Comparison of ENCODE assay signal across 1 cellular context in the genomic region with DNA sequence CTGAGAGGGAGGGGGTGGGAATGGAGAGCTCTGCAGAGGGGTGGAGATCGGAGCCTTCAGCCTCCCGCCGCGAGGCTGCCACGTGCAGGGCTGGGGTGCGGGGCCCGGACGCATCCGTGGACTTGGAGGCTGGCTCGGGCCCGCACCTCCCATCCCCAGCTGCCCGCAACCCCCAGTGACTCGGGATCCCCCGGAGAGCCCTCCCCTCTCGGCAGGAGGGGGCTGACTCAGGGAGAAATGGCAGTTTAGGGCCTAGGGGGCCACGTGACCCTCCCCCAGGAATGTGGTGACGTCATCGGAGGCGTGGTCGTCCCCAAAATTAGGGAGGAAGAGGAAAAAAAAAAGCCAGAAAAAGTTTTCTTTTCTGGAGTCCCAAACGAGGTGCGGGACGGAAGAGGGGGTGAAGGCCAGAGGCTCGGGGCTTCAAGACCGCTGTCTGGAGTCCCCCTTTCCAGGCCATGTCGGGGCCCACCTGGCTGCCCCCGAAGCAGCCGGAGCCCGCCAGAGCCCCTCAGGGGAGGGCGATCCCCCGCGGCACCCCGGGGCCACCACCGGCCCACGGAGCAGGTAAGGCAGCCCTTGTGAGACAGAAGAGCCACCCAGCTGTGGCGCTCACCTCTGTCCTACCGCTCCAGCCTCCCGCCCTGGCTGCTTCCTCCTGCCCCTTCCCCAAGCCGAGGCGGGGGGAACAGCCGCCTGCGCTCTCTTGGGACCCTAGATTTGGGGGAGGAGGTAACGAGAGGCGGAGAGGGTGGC.
TF ChIP-seq lines count a peak whose summit lies in the region.

A gene with protein sequence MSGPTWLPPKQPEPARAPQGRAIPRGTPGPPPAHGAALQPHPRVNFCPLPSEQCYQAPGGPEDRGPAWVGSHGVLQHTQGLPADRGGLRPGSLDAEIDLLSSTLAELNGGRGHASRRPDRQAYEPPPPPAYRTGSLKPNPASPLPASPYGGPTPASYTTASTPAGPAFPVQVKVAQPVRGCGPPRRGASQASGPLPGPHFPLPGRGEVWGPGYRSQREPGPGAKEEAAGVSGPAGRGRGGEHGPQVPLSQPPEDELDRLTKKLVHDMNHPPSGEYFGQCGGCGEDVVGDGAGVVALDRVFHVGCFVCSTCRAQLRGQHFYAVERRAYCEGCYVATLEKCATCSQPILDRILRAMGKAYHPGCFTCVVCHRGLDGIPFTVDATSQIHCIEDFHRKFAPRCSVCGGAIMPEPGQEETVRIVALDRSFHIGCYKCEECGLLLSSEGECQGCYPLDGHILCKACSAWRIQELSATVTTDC (plus strand): TSS at position 348 of the 756 bp plus-strand sequence. CDS start 111 bp downstream, at position 459.

TF ChIP-seq in K562, 482 proteins besides CTCF, POLR2A, EP300 and RAD21 (continued from another document and continues in another):
- TF ChIP-seq, protein P1, sequence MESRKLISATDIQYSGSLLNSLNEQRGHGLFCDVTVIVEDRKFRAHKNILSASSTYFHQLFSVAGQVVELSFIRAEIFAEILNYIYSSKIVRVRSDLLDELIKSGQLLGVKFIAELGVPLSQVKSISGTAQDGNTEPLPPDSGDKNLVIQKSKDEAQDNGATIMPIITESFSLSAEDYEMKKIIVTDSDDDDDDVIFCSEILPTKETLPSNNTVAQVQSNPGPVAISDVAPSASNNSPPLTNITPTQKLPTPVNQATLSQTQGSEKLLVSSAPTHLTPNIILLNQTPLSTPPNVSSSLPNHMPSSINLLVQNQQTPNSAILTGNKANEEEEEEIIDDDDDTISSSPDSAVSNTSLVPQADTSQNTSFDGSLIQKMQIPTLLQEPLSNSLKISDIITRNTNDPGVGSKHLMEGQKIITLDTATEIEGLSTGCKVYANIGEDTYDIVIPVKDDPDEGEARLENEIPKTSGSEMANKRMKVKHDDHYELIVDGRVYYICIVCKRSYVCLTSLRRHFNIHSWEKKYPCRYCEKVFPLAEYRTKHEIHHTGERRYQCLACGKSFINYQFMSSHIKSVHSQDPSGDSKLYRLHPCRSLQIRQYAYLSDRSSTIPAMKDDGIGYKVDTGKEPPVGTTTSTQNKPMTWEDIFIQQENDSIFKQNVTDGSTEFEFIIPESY (CRISPR knock-in tag; IDR thresholded peaks at IDR 0.05), result 0 out of 2 replicates have a peak, but pooled peaks have one; percentile 36
- TF ChIP-seq ZFP36 (IDR thresholded peaks at IDR 0.05; ENCODE audit: low read depth, low read length, partially characterized antibody), result no peak
- TF ChIP-seq, protein P2, sequence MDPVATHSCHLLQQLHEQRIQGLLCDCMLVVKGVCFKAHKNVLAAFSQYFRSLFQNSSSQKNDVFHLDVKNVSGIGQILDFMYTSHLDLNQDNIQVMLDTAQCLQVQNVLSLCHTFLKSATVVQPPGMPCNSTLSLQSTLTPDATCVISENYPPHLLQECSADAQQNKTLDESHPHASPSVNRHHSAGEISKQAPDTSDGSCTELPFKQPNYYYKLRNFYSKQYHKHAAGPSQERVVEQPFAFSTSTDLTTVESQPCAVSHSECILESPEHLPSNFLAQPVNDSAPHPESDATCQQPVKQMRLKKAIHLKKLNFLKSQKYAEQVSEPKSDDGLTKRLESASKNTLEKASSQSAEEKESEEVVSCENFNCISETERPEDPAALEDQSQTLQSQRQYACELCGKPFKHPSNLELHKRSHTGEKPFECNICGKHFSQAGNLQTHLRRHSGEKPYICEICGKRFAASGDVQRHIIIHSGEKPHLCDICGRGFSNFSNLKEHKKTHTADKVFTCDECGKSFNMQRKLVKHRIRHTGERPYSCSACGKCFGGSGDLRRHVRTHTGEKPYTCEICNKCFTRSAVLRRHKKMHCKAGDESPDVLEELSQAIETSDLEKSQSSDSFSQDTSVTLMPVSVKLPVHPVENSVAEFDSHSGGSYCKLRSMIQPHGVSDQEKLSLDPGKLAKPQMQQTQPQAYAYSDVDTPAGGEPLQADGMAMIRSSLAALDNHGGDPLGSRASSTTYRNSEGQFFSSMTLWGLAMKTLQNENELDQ (CRISPR knock-in tag; IDR thresholded peaks at IDR 0.05; ENCODE audit: borderline replicate concordance), result no peak
- no peak for TF ChIP-seq ZNF184 (CRISPR knock-in tag; IDR thresholded peaks at IDR 0.05)
- TF ChIP-seq, protein P3, sequence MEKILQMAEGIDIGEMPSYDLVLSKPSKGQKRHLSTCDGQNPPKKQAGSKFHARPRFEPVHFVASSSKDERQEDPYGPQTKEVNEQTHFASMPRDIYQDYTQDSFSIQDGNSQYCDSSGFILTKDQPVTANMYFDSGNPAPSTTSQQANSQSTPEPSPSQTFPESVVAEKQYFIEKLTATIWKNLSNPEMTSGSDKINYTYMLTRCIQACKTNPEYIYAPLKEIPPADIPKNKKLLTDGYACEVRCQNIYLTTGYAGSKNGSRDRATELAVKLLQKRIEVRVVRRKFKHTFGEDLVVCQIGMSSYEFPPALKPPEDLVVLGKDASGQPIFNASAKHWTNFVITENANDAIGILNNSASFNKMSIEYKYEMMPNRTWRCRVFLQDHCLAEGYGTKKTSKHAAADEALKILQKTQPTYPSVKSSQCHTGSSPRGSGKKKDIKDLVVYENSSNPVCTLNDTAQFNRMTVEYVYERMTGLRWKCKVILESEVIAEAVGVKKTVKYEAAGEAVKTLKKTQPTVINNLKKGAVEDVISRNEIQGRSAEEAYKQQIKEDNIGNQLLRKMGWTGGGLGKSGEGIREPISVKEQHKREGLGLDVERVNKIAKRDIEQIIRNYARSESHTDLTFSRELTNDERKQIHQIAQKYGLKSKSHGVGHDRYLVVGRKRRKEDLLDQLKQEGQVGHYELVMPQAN (IDR thresholded peaks at IDR 0.05; ENCODE audit: borderline replicate concordance), result peak; percentile 88; the same call in 1 of the 2 replicates
- no peak for TF ChIP-seq NCOA6 (IDR thresholded peaks at IDR 0.05)
- TF ChIP-seq, protein P4, sequence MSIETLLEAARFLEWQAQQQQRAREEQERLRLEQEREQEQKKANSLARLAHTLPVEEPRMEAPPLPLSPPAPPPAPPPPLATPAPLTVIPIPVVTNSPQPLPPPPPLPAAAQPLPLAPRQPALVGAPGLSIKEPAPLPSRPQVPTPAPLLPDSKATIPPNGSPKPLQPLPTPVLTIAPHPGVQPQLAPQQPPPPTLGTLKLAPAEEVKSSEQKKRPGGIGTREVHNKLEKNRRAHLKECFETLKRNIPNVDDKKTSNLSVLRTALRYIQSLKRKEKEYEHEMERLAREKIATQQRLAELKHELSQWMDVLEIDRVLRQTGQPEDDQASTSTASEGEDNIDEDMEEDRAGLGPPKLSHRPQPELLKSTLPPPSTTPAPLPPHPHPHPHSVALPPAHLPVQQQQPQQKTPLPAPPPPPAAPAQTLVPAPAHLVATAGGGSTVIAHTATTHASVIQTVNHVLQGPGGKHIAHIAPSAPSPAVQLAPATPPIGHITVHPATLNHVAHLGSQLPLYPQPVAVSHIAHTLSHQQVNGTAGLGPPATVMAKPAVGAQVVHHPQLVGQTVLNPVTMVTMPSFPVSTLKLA (conservative IDR thresholded peaks at IDR 0.05), result peak; percentile 98 to 99
- peak; percentile 75 for TF ChIP-seq SP1 (CRISPR knock-in tag; IDR thresholded peaks at IDR 0.05)
- 0 out of 2 replicates have a peak, but pooled peaks have one; percentile 44 for TF ChIP-seq ZNF584 (CRISPR knock-in tag; IDR thresholded peaks at IDR 0.05; ENCODE audit: low read depth)
- TF ChIP-seq FOSL1 (tag; conservative IDR thresholded peaks at IDR 0.05), result peak; percentile 94
- no peak for TF ChIP-seq MYBL2 (IDR thresholded peaks at IDR 0.05; ENCODE audit: low read depth)
- TF ChIP-seq MYBL2 (CRISPR knock-in tag; IDR thresholded peaks at IDR 0.05; ENCODE audit: borderline replicate concordance), result no peak
- peak; percentile 26; the same call in 1 of the 2 replicates for TF ChIP-seq MBD2 (IDR thresholded peaks at IDR 0.05; ENCODE audit: borderline replicate concordance, low read depth)
- TF ChIP-seq DPF2 (IDR thresholded peaks at IDR 0.05), result peak; percentile 86
- TF ChIP-seq ELF1 (tag; IDR thresholded peaks at IDR 0.05), result 0 out of 2 replicates have a peak, but pooled peaks have one; percentile 37
- no peak for TF ChIP-seq EWSR1 (IDR thresholded peaks at IDR 0.05; ENCODE audit: borderline replicate concordance, low read depth, partially characterized antibody)
- TF ChIP-seq KLF6 (CRISPR knock-in tag; IDR thresholded peaks at IDR 0.05; ENCODE audit: borderline replicate concordance), result peak; percentile 28; the same call in 1 of the 2 replicates
- TF ChIP-seq CSDE1 (IDR thresholded peaks at IDR 0.05), result 0 out of 4 replicates have a peak, but pooled peaks of 1 of the 2 experiments have one; percentile 20
- 0 out of 2 replicates have a peak, but pooled peaks have one; percentile 7 for TF ChIP-seq ATF4 (CRISPR knock-in tag; IDR thresholded peaks at IDR 0.05)
- TF ChIP-seq TRIM24 (IDR thresholded peaks at IDR 0.05), result peak; percentile 7 to 70; a peak in 1 of 4 replicates
- TF ChIP-seq ARID1B (IDR thresholded peaks at IDR 0.05), result peak; percentile 66
- TF ChIP-seq CAMTA2 (CRISPR knock-in tag; conservative IDR thresholded peaks at IDR 0.05), result no peak
- peak; percentile 45; the same call in 1 of the 2 replicates for TF ChIP-seq ZNF253 (CRISPR knock-in tag; conservative IDR thresholded peaks at IDR 0.05)
- TF ChIP-seq PTBP1 (IDR thresholded peaks at IDR 0.05; ENCODE audit: low read depth, low read length), result 0 out of 2 replicates have a peak, but pooled peaks have one; percentile 4
- peak; percentile 49; the same call in 1 of the 2 replicates for TF ChIP-seq ETV1 (tag; conservative IDR thresholded peaks at IDR 0.05; ENCODE audit: low read depth)
- TF ChIP-seq NFE2 (IDR thresholded peaks at IDR 0.05; ENCODE audit: low read depth), result peak; percentile 73
- peak; percentile 72 for TF ChIP-seq HMGN3 (IDR thresholded peaks at IDR 0.05; ENCODE audit: borderline replicate concordance, extremely low read depth, insufficient read length, low read depth, low read length)
- TF ChIP-seq MAFG (tag; conservative IDR thresholded peaks at IDR 0.05), result peak; percentile 64
- no peak for TF ChIP-seq FOXJ3 (CRISPR knock-in tag; IDR thresholded peaks at IDR 0.05)
- peak; percentile 100 for TF ChIP-seq ATF3 (IDR thresholded peaks at IDR 0.05)
- TF ChIP-seq ATF3 (CRISPR knock-in tag; conservative IDR thresholded peaks at IDR 0.05), result peak; percentile 96
- no peak for TF ChIP-seq ZNF124 (CRISPR knock-in tag; IDR thresholded peaks at IDR 0.05)
- TF ChIP-seq HMBOX1 (IDR thresholded peaks at IDR 0.05), result no peak
- TF ChIP-seq GTF2B (IDR thresholded peaks at IDR 0.05; ENCODE audit: extremely low read depth, insufficient read length), result no peak
- no peak for TF ChIP-seq PPARD (CRISPR knock-in tag; IDR thresholded peaks at IDR 0.05)
- TF ChIP-seq PTTG1 (tag; IDR thresholded peaks at IDR 0.05; ENCODE audit: low read depth), result no peak
- no peak for TF ChIP-seq ZNF311 (CRISPR knock-in tag; IDR thresholded peaks at IDR 0.05)
- peak; percentile 99 for TF ChIP-seq NBN (IDR thresholded peaks at IDR 0.05; ENCODE audit: low read depth)
- TF ChIP-seq CBX3 (IDR thresholded peaks at IDR 0.05; ENCODE audit: borderline replicate concordance in 1 of 2, low read length in 2 of 2), result 0 out of 3 replicates have a peak, but pooled peaks of 1 of the 2 experiments have one; percentile 59
- no peak for TF ChIP-seq SREBF1 (IDR thresholded peaks at IDR 0.05; ENCODE audit: borderline replicate concordance, low read depth, low read length)
- peak in 1 of 2 experiments; percentile 25; a peak in 1 of 4 replicates for TF ChIP-seq TBL1XR1 (IDR thresholded peaks at IDR 0.05; ENCODE audit: low read length in 2 of 2)
- TF ChIP-seq, protein P5, sequence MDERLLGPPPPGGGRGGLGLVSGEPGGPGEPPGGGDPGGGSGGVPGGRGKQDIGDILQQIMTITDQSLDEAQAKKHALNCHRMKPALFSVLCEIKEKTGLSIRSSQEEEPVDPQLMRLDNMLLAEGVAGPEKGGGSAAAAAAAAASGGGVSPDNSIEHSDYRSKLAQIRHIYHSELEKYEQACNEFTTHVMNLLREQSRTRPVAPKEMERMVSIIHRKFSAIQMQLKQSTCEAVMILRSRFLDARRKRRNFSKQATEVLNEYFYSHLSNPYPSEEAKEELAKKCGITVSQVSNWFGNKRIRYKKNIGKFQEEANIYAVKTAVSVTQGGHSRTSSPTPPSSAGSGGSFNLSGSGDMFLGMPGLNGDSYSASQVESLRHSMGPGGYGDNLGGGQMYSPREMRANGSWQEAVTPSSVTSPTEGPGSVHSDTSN (CRISPR knock-in tag; IDR thresholded peaks at IDR 0.05; ENCODE audit: low read depth), result no peak
- TF ChIP-seq, protein P5 (tag; conservative IDR thresholded peaks at IDR 0.05; ENCODE audit: low read depth), result no peak
